In the genomic region with DNA sequence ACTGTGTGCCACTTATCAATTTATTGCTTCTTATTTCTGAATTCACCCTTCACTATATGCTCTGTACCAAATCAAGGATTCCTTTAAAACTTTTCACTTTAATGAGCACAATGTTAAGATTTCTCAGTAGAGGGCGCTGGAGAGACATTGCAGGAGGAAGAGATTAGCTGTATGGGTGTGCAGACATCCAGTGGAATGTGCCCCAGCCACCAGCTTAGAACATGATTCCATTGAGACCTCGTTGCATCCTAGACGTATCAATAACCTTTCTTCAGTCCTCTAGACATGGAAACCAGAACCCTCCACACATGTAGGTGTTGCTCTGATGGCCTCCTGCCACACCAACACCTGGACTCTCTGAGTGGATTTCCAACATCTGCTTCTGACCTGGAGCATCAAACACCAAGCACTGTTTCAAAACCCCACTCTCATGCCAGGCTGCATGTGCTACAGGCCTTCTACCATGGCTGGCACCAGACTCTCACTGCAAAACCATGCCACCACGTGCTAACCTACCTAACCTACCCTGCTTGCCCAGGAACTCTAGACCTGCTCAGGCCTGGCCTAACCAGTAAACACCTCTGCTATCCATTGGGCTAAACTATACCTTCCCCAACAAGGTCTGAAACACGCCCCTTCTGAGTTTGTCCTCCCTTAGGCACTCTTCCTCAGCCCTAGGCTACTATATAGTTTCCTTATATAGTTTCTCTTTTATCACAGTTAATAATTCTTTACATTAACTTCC, we compare ENCODE assay signal across 9 cellular contexts.
DNase-seq lines count a peak whose midpoint lies in the region; FAIRE-seq and TF ChIP-seq lines count a peak whose summit lies in the region.
"Had no signal": no experiment of that assay in that cellular context is flagged by ENCODE, and none has a peak within 500 bp of the region (broad histone marks: within the 10 kb centered on the region; RNA-seq: fewer than 3 reads in every experiment).

No MANE protein-coding gene starts in this region.

- H4K20me1 ChIP-seq in MM.1S (ENCODE audit: insufficient read depth, low read length) = no peaks in the 10 kb centered on the region

- H3K36me3 Mint-ChIP-seq in CD4-positive, alpha-beta memory T cell = no peaks in the 10 kb centered on the region
- H3K36me3 Mint-ChIP-seq: CD4-positive, CD25-positive, alpha-beta regulatory T cell had no signal

- H3K79me2 ChIP-seq in MM.1S (ENCODE audit: low read length) = no peaks in the 10 kb centered on the region

- H3K27ac ChIP-seq in MM.1S (ENCODE audit: low read length) = no peak overlapping the region
- H3K27ac ChIP-seq in CD4-positive, alpha-beta memory T cell (ENCODE audit: low read depth, low read length) = no peak overlapping the region

- TF ChIP-seq POLR2A in H54 (IDR thresholded peaks at IDR 0.05; ENCODE audit: low read depth, low read length) = no peak

- H3K4me1 ChIP-seq in MM.1S (ENCODE audit: low read length) = no peaks in the 10 kb centered on the region
- H3K4me1 ChIP-seq in CD4-positive, alpha-beta memory T cell (ENCODE audit: insufficient read depth, low read length) = no peaks in the 10 kb centered on the region

- intact Hi-C loops in CD4-positive, alpha-beta memory T cell (cut with micrococcal nuclease) = no loop called here

- H3K27me3 ChIP-seq in MM.1S (replicated peaks; ENCODE audit: insufficient read depth, low read length) = no peaks in the 10 kb centered on the region
- H3K27me3 ChIP-seq in CD4-positive, alpha-beta memory T cell (ENCODE audit: insufficient read depth, low read length) = no peaks in the 10 kb centered on the region

- CTCF ChIA-PET in CD4-positive, alpha-beta memory T cell (lab: Charles Lee; ENCODE audit: partially characterized antibody) = no interaction called here

- no peak overlapping the region for H2AFZ ChIP-seq in MM.1S (ENCODE audit: low read length)

- H3K4me3 ChIP-seq in MM.1S (ENCODE audit: low read length) = no peak overlapping the region
- H3K4me3 ChIP-seq in CD4-positive, alpha-beta memory T cell (ENCODE audit: low read length in 2 of 2) = no peak overlapping the region

- no peak overlapping the region for H3K4me2 ChIP-seq in MM.1S (ENCODE audit: low read depth, low read length)

- POLR2A ChIA-PET in CD4-positive, alpha-beta memory T cell (lab: Charles Lee; ENCODE audit: partially characterized antibody) = no interaction called here

- no peaks in the 10 kb centered on the region for H3K9me3 ChIP-seq in MM.1S (replicated peaks; ENCODE audit: insufficient read depth, low read length)
- no peaks in the 10 kb centered on the region for H3K9me3 ChIP-seq in CD4-positive, alpha-beta memory T cell (ENCODE audit: control insufficient read depth in 1 of 2, low read length in 2 of 2)

- H3K4me1 Mint-ChIP-seq in CD4-positive, alpha-beta memory T cell = no peaks in the 10 kb centered on the region

- peaks cover 0 to 2% of the 10 kb centered on the region in 2 donors for H3K27me3 Mint-ChIP-seq in CD4-positive, alpha-beta memory T cell
- H3K27me3 Mint-ChIP-seq: CD4-positive, CD25-positive, alpha-beta regulatory T cell had no signal

- H3K9ac ChIP-seq in MM.1S (ENCODE audit: low read length) = no peak overlapping the region

- no peak overlapping the region for H3K27ac Mint-ChIP-seq in CD4-positive, alpha-beta memory T cell
- H3K27ac Mint-ChIP-seq: CD4-positive, CD25-positive, alpha-beta regulatory T cell had no signal

- peak; percentile 82 for TF ChIP-seq CTCF in MM.1S (IDR thresholded peaks at IDR 0.05; ENCODE audit: low read length)

- DNase-seq in NCI-H2171 treated with DMSO at 0.1 percent for 48 hours (lab: John Stamatoyannopoulos, UW) (peak; percentile 4), NCI-H2171 (lab: John Stamatoyannopoulos, UW) (no peak), H54 (ENCODE audit: insufficient read length, low spot score) (peak; percentile 6), MM.1S (peak; percentile 63), iPS-NIHi7 (ENCODE audit: extremely low spot score) (peak; percentile 69)
- no peak for DNase-seq in CD4-positive, alpha-beta memory T cell
- no peak for DNase-seq in stimulated activated naive CD4-positive, alpha-beta T cell (lab: John Stamatoyannopoulos, UW)

- FAIRE-seq in H54 (lab: Jason Lieb, UNC) (peak; percentile 48), TTC549 (lab: Jason Lieb, UNC) (peak; percentile 97)

- no peak overlapping the region for H3K4me3 Mint-ChIP-seq in CD4-positive, alpha-beta memory T cell
- H3K4me3 Mint-ChIP-seq: CD4-positive, CD25-positive, alpha-beta regulatory T cell had no signal

- no peaks in the 10 kb centered on the region for H3F3A ChIP-seq in MM.1S (ENCODE audit: insufficient read depth, low read length)

- no peaks in the 10 kb centered on the region for H3K9me2 ChIP-seq in MM.1S (replicated peaks; ENCODE audit: insufficient read depth, low read length)

- H3K9me3 Mint-ChIP-seq in CD4-positive, alpha-beta memory T cell = peaks cover 0 to 4% (median 2%) of the 10 kb centered on the region in 8 donors

- no peaks in the 10 kb centered on the region for H3K36me3 ChIP-seq in MM.1S (replicated peaks; ENCODE audit: insufficient read depth, low read length)
- no peaks in the 10 kb centered on the region for H3K36me3 ChIP-seq in CD4-positive, alpha-beta memory T cell (ENCODE audit: insufficient read depth, low read length)

Comparison
In these comparisons a context has a peak if more than half of its experiments do, and no peak if none do; other contexts are left out.
1. DNase-seq: peak in NCI-H2171 treated with DMSO at 0.1 percent for 48 hours (single experiment), H54 (single experiment), MM.1S (single experiment) and iPS-NIHi7 (single experiment); none in NCI-H2171 (single experiment), CD4-positive, alpha-beta memory T cell (0 of 5) and stimulated activated naive CD4-positive, alpha-beta T cell (0 of 6).